Comparison of ENCODE assay signal across 1 cellular context in genomic region chr6:150866147-150867073, GRCh38.
TF ChIP-seq lines count a peak whose summit lies in the region.

No MANE protein-coding gene starts in this region.

TF ChIP-seq in GM12878, 131 proteins besides CTCF, POLR2A, EP300 and RAD21 (continued from another document and continues in another):
- TF ChIP-seq, protein P1, sequence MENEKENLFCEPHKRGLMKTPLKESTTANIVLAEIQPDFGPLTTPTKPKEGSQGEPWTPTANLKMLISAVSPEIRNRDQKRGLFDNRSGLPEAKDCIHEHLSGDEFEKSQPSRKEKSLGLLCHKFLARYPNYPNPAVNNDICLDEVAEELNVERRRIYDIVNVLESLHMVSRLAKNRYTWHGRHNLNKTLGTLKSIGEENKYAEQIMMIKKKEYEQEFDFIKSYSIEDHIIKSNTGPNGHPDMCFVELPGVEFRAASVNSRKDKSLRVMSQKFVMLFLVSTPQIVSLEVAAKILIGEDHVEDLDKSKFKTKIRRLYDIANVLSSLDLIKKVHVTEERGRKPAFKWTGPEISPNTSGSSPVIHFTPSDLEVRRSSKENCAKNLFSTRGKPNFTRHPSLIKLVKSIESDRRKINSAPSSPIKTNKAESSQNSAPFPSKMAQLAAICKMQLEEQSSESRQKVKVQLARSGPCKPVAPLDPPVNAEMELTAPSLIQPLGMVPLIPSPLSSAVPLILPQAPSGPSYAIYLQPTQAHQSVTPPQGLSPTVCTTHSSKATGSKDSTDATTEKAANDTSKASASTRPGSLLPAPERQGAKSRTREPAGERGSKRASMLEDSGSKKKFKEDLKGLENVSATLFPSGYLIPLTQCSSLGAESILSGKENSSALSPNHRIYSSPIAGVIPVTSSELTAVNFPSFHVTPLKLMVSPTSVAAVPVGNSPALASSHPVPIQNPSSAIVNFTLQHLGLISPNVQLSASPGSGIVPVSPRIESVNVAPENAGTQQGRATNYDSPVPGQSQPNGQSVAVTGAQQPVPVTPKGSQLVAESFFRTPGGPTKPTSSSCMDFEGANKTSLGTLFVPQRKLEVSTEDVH (IDR thresholded peaks at IDR 0.05; ENCODE audit: low read depth, partially characterized antibody), result no peak
- peak; percentile 51 for TF ChIP-seq ZNF687 (IDR thresholded peaks at IDR 0.05)
- TF ChIP-seq NFYA (IDR thresholded peaks at IDR 0.05; ENCODE audit: borderline replicate concordance, low read depth, low read length), result no peak
- no peak for TF ChIP-seq SMARCA5 (IDR thresholded peaks at IDR 0.05)
- TF ChIP-seq HSF1 (IDR thresholded peaks at IDR 0.05; ENCODE audit: low read depth, low read length), result no peak
- TF ChIP-seq FOXM1 (IDR thresholded peaks at IDR 0.05; ENCODE audit: low read depth, low read length), result no peak
- peak in 1 of 2 experiments; percentile 30; a peak in 1 of 3 replicates for TF ChIP-seq EGR1 (IDR thresholded peaks at IDR 0.05; ENCODE audit: borderline replicate concordance in 1 of 2, low read depth in 2 of 2, low read length in 2 of 2)
- no peak for TF ChIP-seq CHD4 (IDR thresholded peaks at IDR 0.05)
- TF ChIP-seq JUND (IDR thresholded peaks at IDR 0.05; ENCODE audit: low read depth, low read length), result no peak
- no peak for TF ChIP-seq USF2 (IDR thresholded peaks at IDR 0.05; ENCODE audit: borderline replicate concordance, low read depth, low read length)
- no peak for TF ChIP-seq ZNF207 (IDR thresholded peaks at IDR 0.05; ENCODE audit: borderline replicate concordance)
- TF ChIP-seq, protein P2, sequence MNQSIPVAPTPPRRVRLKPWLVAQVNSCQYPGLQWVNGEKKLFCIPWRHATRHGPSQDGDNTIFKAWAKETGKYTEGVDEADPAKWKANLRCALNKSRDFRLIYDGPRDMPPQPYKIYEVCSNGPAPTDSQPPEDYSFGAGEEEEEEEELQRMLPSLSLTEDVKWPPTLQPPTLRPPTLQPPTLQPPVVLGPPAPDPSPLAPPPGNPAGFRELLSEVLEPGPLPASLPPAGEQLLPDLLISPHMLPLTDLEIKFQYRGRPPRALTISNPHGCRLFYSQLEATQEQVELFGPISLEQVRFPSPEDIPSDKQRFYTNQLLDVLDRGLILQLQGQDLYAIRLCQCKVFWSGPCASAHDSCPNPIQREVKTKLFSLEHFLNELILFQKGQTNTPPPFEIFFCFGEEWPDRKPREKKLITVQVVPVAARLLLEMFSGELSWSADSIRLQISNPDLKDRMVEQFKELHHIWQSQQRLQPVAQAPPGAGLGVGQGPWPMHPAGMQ (IDR thresholded peaks at IDR 0.05; ENCODE audit: borderline replicate concordance), result no peak
- TF ChIP-seq NFIC (IDR thresholded peaks at IDR 0.05; ENCODE audit: low read depth, low read length), result no peak
- no peak for TF ChIP-seq ZBTB11 (CRISPR knock-in tag; IDR thresholded peaks at IDR 0.05)
- TF ChIP-seq, protein P3, sequence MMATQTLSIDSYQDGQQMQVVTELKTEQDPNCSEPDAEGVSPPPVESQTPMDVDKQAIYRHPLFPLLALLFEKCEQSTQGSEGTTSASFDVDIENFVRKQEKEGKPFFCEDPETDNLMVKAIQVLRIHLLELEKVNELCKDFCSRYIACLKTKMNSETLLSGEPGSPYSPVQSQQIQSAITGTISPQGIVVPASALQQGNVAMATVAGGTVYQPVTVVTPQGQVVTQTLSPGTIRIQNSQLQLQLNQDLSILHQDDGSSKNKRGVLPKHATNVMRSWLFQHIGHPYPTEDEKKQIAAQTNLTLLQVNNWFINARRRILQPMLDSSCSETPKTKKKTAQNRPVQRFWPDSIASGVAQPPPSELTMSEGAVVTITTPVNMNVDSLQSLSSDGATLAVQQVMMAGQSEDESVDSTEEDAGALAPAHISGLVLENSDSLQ (IDR thresholded peaks at IDR 0.05), result no peak
- TF ChIP-seq BCLAF1 (IDR thresholded peaks at IDR 0.05), result no peak
- no peak for TF ChIP-seq NRF1 (conservative IDR thresholded peaks at IDR 0.05; ENCODE audit: low read depth, low read length)
- TF ChIP-seq CBFB (IDR thresholded peaks at IDR 0.05; ENCODE audit: low read depth), result no peak
- no peak for TF ChIP-seq ELK1 (IDR thresholded peaks at IDR 0.05; ENCODE audit: low read depth, low read length)
- no peak for TF ChIP-seq PRDM15 (CRISPR knock-in tag; IDR thresholded peaks at IDR 0.05)
- TF ChIP-seq ZSCAN29 (IDR thresholded peaks at IDR 0.05), result no peak
- TF ChIP-seq BMI1 (IDR thresholded peaks at IDR 0.05; ENCODE audit: borderline replicate concordance), result no peak
- peak; percentile 33 for TF ChIP-seq HDAC6 (IDR thresholded peaks at IDR 0.05; ENCODE audit: unreplicated experiment)
- TF ChIP-seq, protein P4, sequence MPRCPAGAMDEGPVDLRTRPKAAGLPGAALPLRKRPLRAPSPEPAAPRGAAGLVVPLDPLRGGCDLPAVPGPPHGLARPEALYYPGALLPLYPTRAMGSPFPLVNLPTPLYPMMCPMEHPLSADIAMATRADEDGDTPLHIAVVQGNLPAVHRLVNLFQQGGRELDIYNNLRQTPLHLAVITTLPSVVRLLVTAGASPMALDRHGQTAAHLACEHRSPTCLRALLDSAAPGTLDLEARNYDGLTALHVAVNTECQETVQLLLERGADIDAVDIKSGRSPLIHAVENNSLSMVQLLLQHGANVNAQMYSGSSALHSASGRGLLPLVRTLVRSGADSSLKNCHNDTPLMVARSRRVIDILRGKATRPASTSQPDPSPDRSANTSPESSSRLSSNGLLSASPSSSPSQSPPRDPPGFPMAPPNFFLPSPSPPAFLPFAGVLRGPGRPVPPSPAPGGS (IDR thresholded peaks at IDR 0.05; ENCODE audit: borderline replicate concordance, insufficient read depth, low read depth, low read length, poor library complexity, severe bottlenecking), result no peak
- peak; percentile 46; the same call in 1 of the 2 replicates for TF ChIP-seq RUNX3 (IDR thresholded peaks at IDR 0.05; ENCODE audit: low read length)
